ENCODE assay signal across 19 cellular contexts in genomic region chr4:127006509-127006908, GRCh38.
"Had no signal": no experiment of that assay in that cellular context is flagged by ENCODE, and none has a peak within 500 bp of the region (broad histone marks: within the 10 kb centered on the region; RNA-seq: fewer than 3 reads in every experiment).

No MANE protein-coding gene starts in this region.

- H3K4me1 Mint-ChIP-seq: nephron progenitor cell had no signal

- DNase-seq: effector CD8-positive, alpha-beta T cell; foreskin melanocyte; heart left ventricle; kidney glomerular epithelial cell; mammary epithelial cell; naive thymus-derived CD4-positive, alpha-beta T cell; nephron progenitor cell; posterior cingulate gyrus; sigmoid colon; stimulated activated CD4-positive, alpha-beta T cell treated with anti-CD3 and anti-CD28 coated beads, Interleukin-2, amount 100 ng/mL, for 24 hours; stimulated activated naive CD4-positive, alpha-beta T cell; stomach; substantia nigra; transverse colon had no signal

- H3K27ac ChIP-seq: coronary artery, heart left ventricle, neutrophil, right atrium auricular region, sigmoid colon, skin epidermis, stomach, thoracic aorta, transverse colon had no signal

- H3K4me3 ChIP-seq: coronary artery, heart left ventricle, right atrium auricular region, sigmoid colon, skin epidermis, stomach, thoracic aorta, transverse colon had no signal

- H3K27ac Mint-ChIP-seq: naive thymus-derived CD4-positive, alpha-beta T cell; nephron progenitor cell had no signal

- H3K27me3 Mint-ChIP-seq: naive thymus-derived CD4-positive, alpha-beta T cell had no signal

- H3K9me3 Mint-ChIP-seq: nephron progenitor cell had no signal

- H3K36me3 ChIP-seq: heart left ventricle, neutrophil, right atrium auricular region, sigmoid colon, stomach, thoracic aorta, transverse colon had no signal

- H3K4me3 Mint-ChIP-seq: naive thymus-derived CD4-positive, alpha-beta T cell; nephron progenitor cell had no signal

- H3K9me3 ChIP-seq: heart left ventricle, neutrophil, right atrium auricular region, sigmoid colon, stomach, thoracic aorta, transverse colon had no signal

- H3K36me3 Mint-ChIP-seq: naive thymus-derived CD4-positive, alpha-beta T cell had no signal

- H3K4me1 ChIP-seq: heart left ventricle, right atrium auricular region, sigmoid colon, stomach, transverse colon had no signal

- H3K27me3 ChIP-seq: heart left ventricle, neutrophil, right atrium auricular region, sigmoid colon, stomach, transverse colon had no signal
